In the genomic region with DNA sequence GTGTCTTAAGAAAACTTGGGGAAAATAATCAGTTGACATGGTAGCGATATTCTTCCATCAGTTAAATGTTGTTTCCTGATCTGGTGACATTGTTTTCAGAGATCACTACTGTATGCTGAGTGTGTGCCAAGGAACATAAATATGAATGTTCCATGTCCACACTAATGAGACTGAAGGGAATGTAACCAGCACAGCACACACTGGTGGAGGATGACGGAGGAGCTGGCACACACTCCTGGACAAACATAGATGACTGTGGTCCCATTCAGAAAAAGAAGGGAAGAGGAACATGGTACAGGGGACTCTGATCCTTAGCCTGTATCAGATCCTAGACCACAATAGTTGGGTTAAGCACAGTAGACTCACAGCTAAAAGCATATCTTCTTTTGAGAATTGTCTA, we compare ENCODE assay signal across 2 cellular contexts.
TF ChIP-seq lines count a peak whose summit lies in the region.

No MANE protein-coding gene starts in this region.

TF ChIP-seq in SK-N-SH, 30 proteins besides CTCF, POLR2A, EP300 and RAD21 (continued from another document):
- no peak for TF ChIP-seq REST (IDR thresholded peaks at IDR 0.05; ENCODE audit: low read depth, low read length)
- TF ChIP-seq GATA2 (CRISPR knock-in tag; IDR thresholded peaks at IDR 0.05) = no peak
- TF ChIP-seq CHD2 (IDR thresholded peaks at IDR 0.05; ENCODE audit: low read length, partially characterized antibody) = no peak
- TF ChIP-seq ELF1 (IDR thresholded peaks at IDR 0.05) = no peak
- no peak for TF ChIP-seq SIN3A (IDR thresholded peaks at IDR 0.05; ENCODE audit: borderline replicate concordance, low read depth, low read length)
- TF ChIP-seq, protein P1, sequence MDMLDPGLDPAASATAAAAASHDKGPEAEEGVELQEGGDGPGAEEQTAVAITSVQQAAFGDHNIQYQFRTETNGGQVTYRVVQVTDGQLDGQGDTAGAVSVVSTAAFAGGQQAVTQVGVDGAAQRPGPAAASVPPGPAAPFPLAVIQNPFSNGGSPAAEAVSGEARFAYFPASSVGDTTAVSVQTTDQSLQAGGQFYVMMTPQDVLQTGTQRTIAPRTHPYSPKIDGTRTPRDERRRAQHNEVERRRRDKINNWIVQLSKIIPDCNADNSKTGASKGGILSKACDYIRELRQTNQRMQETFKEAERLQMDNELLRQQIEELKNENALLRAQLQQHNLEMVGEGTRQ (IDR thresholded peaks at IDR 0.05; ENCODE audit: borderline replicate concordance, low read depth, low read length) = no peak
- TF ChIP-seq POLR2AphosphoS5 (IDR thresholded peaks at IDR 0.05; ENCODE audit: low read depth, low read length) = no peak
- TF ChIP-seq, protein P2, sequence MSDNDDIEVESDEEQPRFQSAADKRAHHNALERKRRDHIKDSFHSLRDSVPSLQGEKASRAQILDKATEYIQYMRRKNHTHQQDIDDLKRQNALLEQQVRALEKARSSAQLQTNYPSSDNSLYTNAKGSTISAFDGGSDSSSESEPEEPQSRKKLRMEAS (IDR thresholded peaks at IDR 0.05; ENCODE audit: low read depth) = no peak
- TF ChIP-seq SMC3 (IDR thresholded peaks at IDR 0.05; ENCODE audit: low read depth, low read length) = no peak
- TF ChIP-seq NFIC (IDR thresholded peaks at IDR 0.05; ENCODE audit: borderline replicate concordance) = no peak
- TF ChIP-seq MEF2A (IDR thresholded peaks at IDR 0.05; ENCODE audit: borderline replicate concordance, low read depth) = no peak
- TF ChIP-seq, protein P3, sequence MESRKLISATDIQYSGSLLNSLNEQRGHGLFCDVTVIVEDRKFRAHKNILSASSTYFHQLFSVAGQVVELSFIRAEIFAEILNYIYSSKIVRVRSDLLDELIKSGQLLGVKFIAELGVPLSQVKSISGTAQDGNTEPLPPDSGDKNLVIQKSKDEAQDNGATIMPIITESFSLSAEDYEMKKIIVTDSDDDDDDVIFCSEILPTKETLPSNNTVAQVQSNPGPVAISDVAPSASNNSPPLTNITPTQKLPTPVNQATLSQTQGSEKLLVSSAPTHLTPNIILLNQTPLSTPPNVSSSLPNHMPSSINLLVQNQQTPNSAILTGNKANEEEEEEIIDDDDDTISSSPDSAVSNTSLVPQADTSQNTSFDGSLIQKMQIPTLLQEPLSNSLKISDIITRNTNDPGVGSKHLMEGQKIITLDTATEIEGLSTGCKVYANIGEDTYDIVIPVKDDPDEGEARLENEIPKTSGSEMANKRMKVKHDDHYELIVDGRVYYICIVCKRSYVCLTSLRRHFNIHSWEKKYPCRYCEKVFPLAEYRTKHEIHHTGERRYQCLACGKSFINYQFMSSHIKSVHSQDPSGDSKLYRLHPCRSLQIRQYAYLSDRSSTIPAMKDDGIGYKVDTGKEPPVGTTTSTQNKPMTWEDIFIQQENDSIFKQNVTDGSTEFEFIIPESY (IDR thresholded peaks at IDR 0.05; ENCODE audit: borderline replicate concordance, low read depth) = no peak
- TF ChIP-seq FOSL2 (IDR thresholded peaks at IDR 0.05; ENCODE audit: borderline replicate concordance, low read depth) = no peak

TF ChIP-seq in SK-N-SH treated with all-trans-retinoic acid at 6 μM for 48 hours, 23 proteins besides CTCF, POLR2A, EP300 and RAD21 (continued from another document):
- TF ChIP-seq ARNTL (CRISPR knock-in tag; IDR thresholded peaks at IDR 0.05; ENCODE audit: borderline replicate concordance, low read depth) = no peak
- no peak for TF ChIP-seq ZFP3 (CRISPR knock-in tag; IDR thresholded peaks at IDR 0.05)
- TF ChIP-seq, protein P4, sequence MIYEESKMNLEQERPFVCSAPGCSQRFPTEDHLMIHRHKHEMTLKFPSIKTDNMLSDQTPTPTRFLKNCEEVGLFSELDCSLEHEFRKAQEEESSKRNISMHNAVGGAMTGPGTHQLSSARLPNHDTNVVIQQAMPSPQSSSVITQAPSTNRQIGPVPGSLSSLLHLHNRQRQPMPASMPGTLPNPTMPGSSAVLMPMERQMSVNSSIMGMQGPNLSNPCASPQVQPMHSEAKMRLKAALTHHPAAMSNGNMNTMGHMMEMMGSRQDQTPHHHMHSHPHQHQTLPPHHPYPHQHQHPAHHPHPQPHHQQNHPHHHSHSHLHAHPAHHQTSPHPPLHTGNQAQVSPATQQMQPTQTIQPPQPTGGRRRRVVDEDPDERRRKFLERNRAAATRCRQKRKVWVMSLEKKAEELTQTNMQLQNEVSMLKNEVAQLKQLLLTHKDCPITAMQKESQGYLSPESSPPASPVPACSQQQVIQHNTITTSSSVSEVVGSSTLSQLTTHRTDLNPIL (CRISPR knock-in tag; IDR thresholded peaks at IDR 0.05; ENCODE audit: low read depth) = no peak
- TF ChIP-seq ZFP30 (CRISPR knock-in tag; IDR thresholded peaks at IDR 0.05) = no peak
- TF ChIP-seq, protein P5, sequence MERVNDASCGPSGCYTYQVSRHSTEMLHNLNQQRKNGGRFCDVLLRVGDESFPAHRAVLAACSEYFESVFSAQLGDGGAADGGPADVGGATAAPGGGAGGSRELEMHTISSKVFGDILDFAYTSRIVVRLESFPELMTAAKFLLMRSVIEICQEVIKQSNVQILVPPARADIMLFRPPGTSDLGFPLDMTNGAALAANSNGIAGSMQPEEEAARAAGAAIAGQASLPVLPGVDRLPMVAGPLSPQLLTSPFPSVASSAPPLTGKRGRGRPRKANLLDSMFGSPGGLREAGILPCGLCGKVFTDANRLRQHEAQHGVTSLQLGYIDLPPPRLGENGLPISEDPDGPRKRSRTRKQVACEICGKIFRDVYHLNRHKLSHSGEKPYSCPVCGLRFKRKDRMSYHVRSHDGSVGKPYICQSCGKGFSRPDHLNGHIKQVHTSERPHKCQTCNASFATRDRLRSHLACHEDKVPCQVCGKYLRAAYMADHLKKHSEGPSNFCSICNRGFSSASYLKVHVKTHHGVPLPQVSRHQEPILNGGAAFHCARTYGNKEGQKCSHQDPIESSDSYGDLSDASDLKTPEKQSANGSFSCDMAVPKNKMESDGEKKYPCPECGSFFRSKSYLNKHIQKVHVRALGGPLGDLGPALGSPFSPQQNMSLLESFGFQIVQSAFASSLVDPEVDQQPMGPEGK (CRISPR knock-in tag; IDR thresholded peaks at IDR 0.05; ENCODE audit: borderline replicate concordance) = no peak
- no peak for TF ChIP-seq CSDC2 (CRISPR knock-in tag; IDR thresholded peaks at IDR 0.05)
- no peak for TF ChIP-seq ZC3H10 (CRISPR knock-in tag; IDR thresholded peaks at IDR 0.05)
- no peak for TF ChIP-seq TOX (CRISPR knock-in tag; IDR thresholded peaks at IDR 0.05; ENCODE audit: borderline replicate concordance)
- no peak for TF ChIP-seq SNAI2 (CRISPR knock-in tag; IDR thresholded peaks at IDR 0.05)
- no peak for TF ChIP-seq ISL1 (CRISPR knock-in tag; IDR thresholded peaks at IDR 0.05)
- TF ChIP-seq ESRRG (CRISPR knock-in tag; IDR thresholded peaks at IDR 0.05) = no peak
- TF ChIP-seq GLIS3 (CRISPR knock-in tag; IDR thresholded peaks at IDR 0.05) = no peak
TF ChIP-seq in SK-N-SH treated with all-trans-retinoic acid at 6 μM for 48 hours: peak in this region for 0.
